ENCODE assay signal across 9 cellular contexts in genomic region chr5:87110721-87111120, GRCh38.
"Had no signal": no experiment of that assay in that cellular context is flagged by ENCODE, and none has a peak within 500 bp of the region (broad histone marks: within the 10 kb centered on the region; RNA-seq: fewer than 3 reads in every experiment).

No MANE protein-coding gene starts in this region.

- H3K36me3 ChIP-seq: HAP-1 had no signal

- FAIRE-seq: HTR-8/SVneo, K562 had no signal

- ATAC-seq: HCT116, K562 had no signal

- H3K4me3 ChIP-seq: GM23248, HAP-1, K562 had no signal

- H3K9me3 ChIP-seq: HAP-1 had no signal

- H3K4me1 ChIP-seq: HAP-1 had no signal

- DNase-seq: GM23248, GOT3, H7, HFFc6, IMR-90 had no signal

- H3K27ac ChIP-seq: GM23248 had no signal
